In genomic region chr17:64399071-64399766, GRCh38 we compare ENCODE assay signal across 14 cellular contexts. TPM values are rescaled to one million over a fixed set of nuclear protein-coding genes. Genes with fewer than 3 reads are reported as not detected.
DNase-seq lines count a peak whose midpoint lies in the region; ATAC-seq and TF ChIP-seq lines count a peak whose summit lies in the region.
"Had no signal": no experiment of that assay in that cellular context is flagged by ENCODE, and none has a peak within 500 bp of the region (broad histone marks: within the 10 kb centered on the region; RNA-seq: fewer than 3 reads in every experiment).

No MANE protein-coding gene starts in this region.

- WGBS in mesenchymal stem cell, result 90% methylated on average over 9 of the region's 11 CpGs

- H3K36me3 ChIP-seq in BLaER1 treated with 17β-estradiol and CSF1 and Interleukin-3, amounts not matched to agents 10 nM and 100 nM, result peaks cover 0 to 26% (median 0%) of the 10 kb centered on the region in 11 experiments; a peak in 4 of 22 replicates
- peaks cover 0 to 63% of the 10 kb centered on the region in 2 experiments for H3K36me3 ChIP-seq in mesenchymal stem cell (ENCODE audit: control insufficient read depth in 1 of 2, insufficient read depth in 2 of 2, low read depth in 1 of 2, low read length in 2 of 2)
- H3K36me3 ChIP-seq in BE2C, result no peaks in the 10 kb centered on the region
- no peaks in the 10 kb centered on the region for H3K36me3 ChIP-seq in effector memory CD4-positive, alpha-beta T cell (ENCODE audit: control insufficient read depth, insufficient read depth, low read length)

- peaks cover 65 to 99% (median 83%) of the 10 kb centered on the region in 10 experiments for H3K4me1 ChIP-seq in BLaER1 treated with 17β-estradiol and CSF1 and Interleukin-3, amounts not matched to agents 10 nM and 100 nM
- H3K4me1 ChIP-seq in mesenchymal stem cell (ENCODE audit: control insufficient read depth, insufficient read depth, low read depth, low read length) (peaks cover 10% of the 10 kb centered on the region), BE2C (no peaks in the 10 kb centered on the region)
- H3K4me1 ChIP-seq in effector memory CD4-positive, alpha-beta T cell (ENCODE audit: control insufficient read depth, insufficient read depth, low read length, poor library complexity, severe bottlenecking), result no peaks in the 10 kb centered on the region

- H2AK5ac ChIP-seq in mesenchymal stem cell (ENCODE audit: low read length, severe bottlenecking), result no peak overlapping the region

- TF ChIP-seq CTCF in BE2C (IDR thresholded peaks at IDR 0.05; ENCODE audit: low read depth, low read length), result no peak

- no peaks in the 10 kb centered on the region for H3K27me3 Mint-ChIP-seq in activated naive CD4-positive, alpha-beta T cell treated with anti-CD3 and anti-CD28 coated beads for 36 hours (ENCODE audit: low read depth)
- H3K27me3 Mint-ChIP-seq: activated naive CD4-positive, alpha-beta T cell treated with anti-CD3 and anti-CD28 coated beads, Interleukin-2, amount 10 ng/mL, durations not matched to agents 7 days and 5 days had no signal

- peaks cover 2% of the 10 kb centered on the region for H3K9me3 Mint-ChIP-seq in activated naive CD4-positive, alpha-beta T cell treated with anti-CD3 and anti-CD28 coated beads for 36 hours
- H3K9me3 Mint-ChIP-seq: activated naive CD4-positive, alpha-beta T cell treated with anti-CD3 and anti-CD28 coated beads, Interleukin-2, amount 10 ng/mL, durations not matched to agents 7 days and 5 days; stimulated activated effector memory CD8-positive, alpha-beta T cell treated with anti-CD3 and anti-CD28 coated beads, Interleukin-12 subunit alpha, Interleukin-12 subunit beta, amount 100 ng/mL, for 72 hours had no signal

- H3K36me3 Mint-ChIP-seq in activated naive CD4-positive, alpha-beta T cell treated with anti-CD3 and anti-CD28 coated beads for 36 hours (ENCODE audit: low read depth), result no peaks in the 10 kb centered on the region
- H3K36me3 Mint-ChIP-seq: activated naive CD4-positive, alpha-beta T cell treated with anti-CD3 and anti-CD28 coated beads, Interleukin-2, amount 10 ng/mL, durations not matched to agents 7 days and 5 days; stimulated activated effector memory CD8-positive, alpha-beta T cell treated with anti-CD3 and anti-CD28 coated beads, Interleukin-12 subunit alpha, Interleukin-12 subunit beta, amount 100 ng/mL, for 72 hours had no signal

- DNase-seq in LoVo (ENCODE audit: low spot score) (peak; percentile 22), astrocyte of the hippocampus (ENCODE audit: low read depth, low spot score) (peak; percentile 24), mesenchymal stem cell (no peak), BE2C (no peak)
- DNase-seq in activated naive CD4-positive, alpha-beta T cell treated with anti-CD3 and anti-CD28 coated beads for 36 hours, result no peak
- no peak for DNase-seq in effector memory CD4-positive, alpha-beta T cell
- DNase-seq: activated naive CD4-positive, alpha-beta T cell treated with anti-CD3 and anti-CD28 coated beads, Interleukin-2, amount 10 ng/mL, durations not matched to agents 7 days and 5 days; caudate nucleus; occipital lobe had no signal

- H3K18ac ChIP-seq in mesenchymal stem cell (ENCODE audit: low read depth in 1 of 2, low read length in 2 of 2), result no peak overlapping the region

- ATAC-seq in GM19023 (IDR thresholded peaks at IDR 0.05; ENCODE audit: unreplicated experiment), result no peak

- CTCF ChIA-PET in activated naive CD4-positive, alpha-beta T cell treated with anti-CD3 and anti-CD28 coated beads for 36 hours (lab: Charles Lee), result interaction anchor here (2.0 to 2.1 kb wide), 2 partner anchors 20 to 79 kb away, joined by 7 read pairs; no protein-coding TSS in a partner anchor

- no peak overlapping the region for H3K4ac ChIP-seq in mesenchymal stem cell (ENCODE audit: low read depth in 1 of 2, low read length in 2 of 2)

- H2BK5ac ChIP-seq in mesenchymal stem cell (ENCODE audit: low read depth, low read length, poor library complexity, severe bottlenecking), result no peak overlapping the region

- no peak overlapping the region for H4K8ac ChIP-seq in mesenchymal stem cell (ENCODE audit: low read length)

- no peaks in the 10 kb centered on the region; a peak in 1 of 22 replicates for H4K20me1 ChIP-seq in BLaER1 treated with 17β-estradiol and CSF1 and Interleukin-3, amounts not matched to agents 10 nM and 100 nM

- no peak overlapping the region for H3K14ac ChIP-seq in mesenchymal stem cell (ENCODE audit: low read length in 2 of 2)

- intact Hi-C loops in activated naive CD4-positive, alpha-beta T cell treated with anti-CD3 and anti-CD28 coated beads for 36 hours (cut with micrococcal nuclease), result loop anchor here (10.0 kb wide), 1 partner anchor 374 kb away; the partner anchor contains the start of gene ICAM2

- no peak overlapping the region for H3K4me3 Mint-ChIP-seq in activated naive CD4-positive, alpha-beta T cell treated with anti-CD3 and anti-CD28 coated beads for 36 hours

- H3K27ac ChIP-seq in BLaER1 treated with 17β-estradiol and CSF1 and Interleukin-3, amounts not matched to agents 10 nM and 100 nM, result peak overlapping the region; percentile 29 to 89 (median 81); a peak in 15 of 22 replicates
- H3K27ac ChIP-seq in mesenchymal stem cell (ENCODE audit: low read length, poor library complexity, severe bottlenecking), result no peak overlapping the region
- H3K27ac ChIP-seq in effector memory CD4-positive, alpha-beta T cell (ENCODE audit: insufficient read depth, low read length, poor library complexity, severe bottlenecking), result no peak overlapping the region
- H3K27ac ChIP-seq: VCaP had no signal

- no peak overlapping the region for H3K23ac ChIP-seq in mesenchymal stem cell (ENCODE audit: low read length in 2 of 2)

- H3K4me3 ChIP-seq in BLaER1 treated with 17β-estradiol and CSF1 and Interleukin-3, amounts not matched to agents 10 nM and 100 nM, result no peak overlapping the region
- no peak overlapping the region for H3K4me3 ChIP-seq in mesenchymal stem cell (ENCODE audit: insufficient read depth in 1 of 2, low read depth in 1 of 2, low read length in 2 of 2)
- no peak overlapping the region for H3K4me3 ChIP-seq in BE2C (ENCODE audit: low read depth, low read length)
- no peak overlapping the region for H3K4me3 ChIP-seq in effector memory CD4-positive, alpha-beta T cell (ENCODE audit: insufficient read depth, low read depth, low read length, poor library complexity, severe bottlenecking)

- H2BK15ac ChIP-seq in mesenchymal stem cell (ENCODE audit: low read depth, poor library complexity, severe bottlenecking), result no peak overlapping the region

- H3K27me3 ChIP-seq in BLaER1 treated with 17β-estradiol and CSF1 and Interleukin-3, amounts not matched to agents 10 nM and 100 nM, result no peaks in the 10 kb centered on the region
- no peaks in the 10 kb centered on the region for H3K27me3 ChIP-seq in mesenchymal stem cell (ENCODE audit: control insufficient read depth in 1 of 2, insufficient read depth in 1 of 2, low read length in 2 of 2)
- no peaks in the 10 kb centered on the region for H3K27me3 ChIP-seq in BE2C
- H3K27me3 ChIP-seq in effector memory CD4-positive, alpha-beta T cell (replicated peaks; ENCODE audit: control insufficient read depth, insufficient read depth, low read length, poor library complexity, severe bottlenecking), result no peaks in the 10 kb centered on the region

- H2BK12ac ChIP-seq in mesenchymal stem cell (ENCODE audit: low read length in 2 of 2), result no peak overlapping the region

- H3K79me1 ChIP-seq in mesenchymal stem cell (replicated peaks; ENCODE audit: low read length, poor library complexity, severe bottlenecking), result no peaks in the 10 kb centered on the region

- peak overlapping the region; percentile 47 for H4K91ac ChIP-seq in mesenchymal stem cell (ENCODE audit: low read length)

- peaks cover 0 to 11% (median 0%) of the 10 kb centered on the region in 11 experiments; a peak in 4 of 22 replicates for H3K9me3 ChIP-seq in BLaER1 treated with 17β-estradiol and CSF1 and Interleukin-3, amounts not matched to agents 10 nM and 100 nM (replicated peaks in 1 of 11)
- H3K9me3 ChIP-seq in mesenchymal stem cell (ENCODE audit: control insufficient read depth, low read length) (no peaks in the 10 kb centered on the region), BE2C (no peaks in the 10 kb centered on the region)
- no peaks in the 10 kb centered on the region for H3K9me3 ChIP-seq in effector memory CD4-positive, alpha-beta T cell (ENCODE audit: control insufficient read depth, low read length)

- peak overlapping the region; percentile 71 to 93 (median 88) for H3K4me2 ChIP-seq in BLaER1 treated with 17β-estradiol and CSF1 and Interleukin-3, amounts not matched to agents 10 nM and 100 nM
- no peak overlapping the region for H3K4me2 ChIP-seq in mesenchymal stem cell (ENCODE audit: low read length, poor library complexity, severe bottlenecking)

- peaks cover 37% of the 10 kb centered on the region for H3K4me1 Mint-ChIP-seq in activated naive CD4-positive, alpha-beta T cell treated with anti-CD3 and anti-CD28 coated beads for 36 hours (ENCODE audit: low read depth)

- H2AFZ ChIP-seq in mesenchymal stem cell (ENCODE audit: low read depth, low read length), result no peak overlapping the region

- H2BK120ac ChIP-seq in mesenchymal stem cell (ENCODE audit: low read depth, low read length), result no peak overlapping the region

- H3K27ac Mint-ChIP-seq in activated naive CD4-positive, alpha-beta T cell treated with anti-CD3 and anti-CD28 coated beads for 36 hours, result no peak overlapping the region
- H3K27ac Mint-ChIP-seq: stimulated activated effector memory CD8-positive, alpha-beta T cell treated with anti-CD3 and anti-CD28 coated beads, Interleukin-12 subunit alpha, Interleukin-12 subunit beta, amount 100 ng/mL, for 72 hours had no signal

- peak overlapping the region in 2 of 11 experiments; percentile 45 to 70; a peak in 3 of 22 replicates for H3K9ac ChIP-seq in BLaER1 treated with 17β-estradiol and CSF1 and Interleukin-3, amounts not matched to agents 10 nM and 100 nM
- no peak overlapping the region for H3K9ac ChIP-seq in mesenchymal stem cell (ENCODE audit: low read length)

RNA-seq across cellular contexts. Expression of gene PECAM1, which starts 8.6 kb away (rescaled TPM):
- 0.18 TPM for polyA plus RNA-seq in mesenchymal stem cell (2013, experiment 1 of 2)
- polyA plus RNA-seq in mesenchymal stem cell (2013, experiment 2 of 2), result 0.66 TPM
- polyA plus RNA-seq in BE2C (2012; ENCODE audit: insufficient read depth, insufficient read length, low read depth), result 1.0 TPM
- 10 to 100 TPM in 1 of 2 experiments, 1 to 10 TPM in 1; 10.0 to 11.2 TPM for total RNA-seq in activated naive CD4-positive, alpha-beta T cell treated with anti-CD3 and anti-CD28 coated beads for 36 hours
- total RNA-seq: NCI-H460 had no signal

RNA-seq across cellular contexts. Expression of gene MILR1, which starts 49.7 kb away (rescaled TPM):
- 6.6 TPM for polyA plus RNA-seq in mesenchymal stem cell (2013, experiment 1 of 2)
- 7.6 TPM for polyA plus RNA-seq in mesenchymal stem cell (2013, experiment 2 of 2)
- polyA plus RNA-seq in BE2C (2012; ENCODE audit: insufficient read depth, insufficient read length, low read depth), result not detected
- total RNA-seq in activated naive CD4-positive, alpha-beta T cell treated with anti-CD3 and anti-CD28 coated beads for 36 hours, result under 1 TPM; 0.31 to 0.42 TPM

Comparison
In these comparisons a context has a peak if more than half of its experiments do, and no peak if none do; other contexts are left out.
1. H3K27ac ChIP-seq: peak in BLaER1 treated with 17β-estradiol and CSF1 and Interleukin-3, amounts not matched to agents 10 nM and 100 nM (11 of 11); none in mesenchymal stem cell (single experiment) and effector memory CD4-positive, alpha-beta T cell (single experiment).
2. DNase-seq: peak in LoVo (single experiment) and astrocyte of the hippocampus (single experiment); none in mesenchymal stem cell (single experiment), BE2C (single experiment), activated naive CD4-positive, alpha-beta T cell treated with anti-CD3 and anti-CD28 coated beads for 36 hours (single experiment) and effector memory CD4-positive, alpha-beta T cell (0 of 3).